ENCODE assay signal across 22 cellular contexts in the genomic region with DNA sequence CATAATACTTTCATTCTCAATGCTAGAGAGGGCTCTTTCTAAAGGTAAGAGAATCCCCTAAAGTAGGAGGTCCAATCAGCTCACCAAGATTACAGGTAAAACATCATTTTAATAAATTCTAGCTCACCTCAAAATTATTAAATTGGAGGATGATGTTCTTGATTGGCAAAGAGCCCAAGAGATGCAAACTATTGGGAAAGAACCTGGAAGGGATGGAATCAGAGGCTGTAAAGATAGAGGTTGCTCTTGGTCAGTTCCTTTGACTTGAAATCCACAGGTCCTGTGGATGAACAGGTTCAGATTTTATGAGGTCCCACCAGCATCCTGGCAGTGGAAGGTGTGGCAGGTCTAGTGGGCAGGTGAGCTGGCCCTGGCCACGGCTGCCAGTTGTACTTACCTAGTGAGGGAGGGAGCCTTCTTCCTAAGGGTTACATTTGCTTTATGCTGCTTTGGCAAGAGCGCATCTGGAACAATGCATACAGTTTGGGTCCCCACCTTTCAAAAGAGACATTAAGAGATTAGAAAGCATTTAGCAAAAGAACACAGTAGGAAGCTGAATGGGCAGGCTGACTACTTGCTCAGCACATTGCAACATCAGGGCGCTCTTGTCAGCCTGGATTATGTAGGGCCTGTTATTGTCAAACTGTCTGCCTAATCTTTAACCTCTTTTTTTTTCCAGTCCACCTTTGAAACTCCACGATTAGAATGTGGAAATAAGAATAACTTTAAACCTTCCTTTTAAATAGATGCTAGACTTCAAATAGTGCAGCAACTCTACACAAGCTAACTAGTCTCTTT.
DNase-seq lines count a peak whose midpoint lies in the region; ATAC-seq and TF ChIP-seq lines count a peak whose summit lies in the region.
"Had no signal": no experiment of that assay in that cellular context is flagged by ENCODE, and none has a peak within 500 bp of the region (broad histone marks: within the 10 kb centered on the region; RNA-seq: fewer than 3 reads in every experiment).

No MANE protein-coding gene starts in this region.

- no peak for TF ChIP-seq CTCF in WERI-Rb-1 (IDR thresholded peaks at IDR 0.05; ENCODE audit: low read depth, low read length)

- no peak for ATAC-seq in HG03025 (IDR thresholded peaks at IDR 0.05; ENCODE audit: low FRiP score, unreplicated experiment)
- ATAC-seq: psoas muscle; stimulated activated naive CD8-positive, alpha-beta T cell treated with anti-CD3 and anti-CD28 coated beads, Interleukin-15, amount 100 ng/mL, for 72 hours; T-helper 17 cell had no signal

- H3K27ac Mint-ChIP-seq in activated naive CD8-positive, alpha-beta T cell treated with anti-CD3 and anti-CD28 coated beads for 36 hours: no peak overlapping the region
- H3K27ac Mint-ChIP-seq: immature natural killer cell; stimulated activated naive CD8-positive, alpha-beta T cell treated with anti-CD3 and anti-CD28 coated beads, Interleukin-15, amount 100 ng/mL, for 72 hours; T-helper 17 cell had no signal

- H3K4me3 ChIP-seq in WERI-Rb-1 (ENCODE audit: low read depth, low read length): no peak overlapping the region
- H3K4me3 ChIP-seq: psoas muscle had no signal

- no peaks in the 10 kb centered on the region for H3K27me3 ChIP-seq in WERI-Rb-1 (ENCODE audit: insufficient read depth, low read depth, severe bottlenecking)

- no peaks in the 10 kb centered on the region for H3K9me3 ChIP-seq in WERI-Rb-1 (ENCODE audit: severe bottlenecking)
- H3K9me3 ChIP-seq: psoas muscle had no signal

- H3K27ac ChIP-seq in WERI-Rb-1: no peak overlapping the region
- H3K27ac ChIP-seq: C4-2B, psoas muscle had no signal

- no peaks in the 10 kb centered on the region for H3K36me3 Mint-ChIP-seq in activated naive CD8-positive, alpha-beta T cell treated with anti-CD3 and anti-CD28 coated beads for 36 hours
- H3K36me3 Mint-ChIP-seq: immature natural killer cell had no signal

- DNase-seq in NOMO-1 treated with dmso at 0.1 percent for 144 hours (lab: John Stamatoyannopoulos, UW; ENCODE audit: unreplicated experiment) (peak; percentile 15), NOMO-1 (lab: John Stamatoyannopoulos, UW; ENCODE audit: unreplicated experiment in 2 of 2) (no peak), WERI-Rb-1 (peak; percentile 15), fibroblast of gingiva (ENCODE audit: low read depth) (peak; percentile 32), renal cortical epithelial cell (ENCODE audit: low read depth) (peak; percentile 70), DMS53 treated with DMSO at 0.1 percent for 48 hours (lab: John Stamatoyannopoulos, UW; ENCODE audit: unreplicated experiment) (no peak)
- DNase-seq in activated naive CD8-positive, alpha-beta T cell treated with anti-CD3 and anti-CD28 coated beads for 36 hours: no peak
- DNase-seq: activated gamma-delta T cell; anterior cingulate cortex; cortex of kidney; head of caudate nucleus; immature natural killer cell; Karpas-422; NCI-H1436 treated with DMSO at 0.1 percent for 48 hours; NCI-H2227 treated with DMSO at 0.1 percent for 48 hours; psoas muscle; Right ventricle myocardium superior; stimulated activated naive CD8-positive, alpha-beta T cell treated with anti-CD3 and anti-CD28 coated beads, Interleukin-15, amount 100 ng/mL, for 72 hours; T-helper 17 cell had no signal

- H3K4me3 Mint-ChIP-seq in activated naive CD8-positive, alpha-beta T cell treated with anti-CD3 and anti-CD28 coated beads for 36 hours: no peak overlapping the region
- H3K4me3 Mint-ChIP-seq: immature natural killer cell; nephron; stimulated activated naive CD8-positive, alpha-beta T cell treated with anti-CD3 and anti-CD28 coated beads, Interleukin-15, amount 100 ng/mL, for 72 hours; T-helper 17 cell had no signal

- H3K4me1 Mint-ChIP-seq in activated naive CD8-positive, alpha-beta T cell treated with anti-CD3 and anti-CD28 coated beads for 36 hours: no peaks in the 10 kb centered on the region
- H3K4me1 Mint-ChIP-seq: immature natural killer cell; stimulated activated naive CD8-positive, alpha-beta T cell treated with anti-CD3 and anti-CD28 coated beads, Interleukin-15, amount 100 ng/mL, for 72 hours had no signal

- no peaks in the 10 kb centered on the region for H3K9me3 Mint-ChIP-seq in activated naive CD8-positive, alpha-beta T cell treated with anti-CD3 and anti-CD28 coated beads for 36 hours
- H3K9me3 Mint-ChIP-seq: immature natural killer cell; nephron; stimulated activated naive CD8-positive, alpha-beta T cell treated with anti-CD3 and anti-CD28 coated beads, Interleukin-15, amount 100 ng/mL, for 72 hours had no signal

- no peaks in the 10 kb centered on the region for H3K36me3 ChIP-seq in WERI-Rb-1

- peaks cover 8% of the 10 kb centered on the region for H3K27me3 Mint-ChIP-seq in activated naive CD8-positive, alpha-beta T cell treated with anti-CD3 and anti-CD28 coated beads for 36 hours
- H3K27me3 Mint-ChIP-seq: stimulated activated naive CD8-positive, alpha-beta T cell treated with anti-CD3 and anti-CD28 coated beads, Interleukin-15, amount 100 ng/mL, for 72 hours had no signal

Comparison
In these comparisons a context has a peak if more than half of its experiments do, and no peak if none do; other contexts are left out.
1. DNase-seq: peak in NOMO-1 treated with dmso at 0.1 percent for 144 hours (single experiment), WERI-Rb-1 (single experiment), fibroblast of gingiva (single experiment) and renal cortical epithelial cell (single experiment); none in NOMO-1 (0 of 2), activated naive CD8-positive, alpha-beta T cell treated with anti-CD3 and anti-CD28 coated beads for 36 hours (single experiment) and DMS53 treated with DMSO at 0.1 percent for 48 hours (single experiment).